Comparison of ENCODE assay signal across 22 cellular contexts in the genomic region with DNA sequence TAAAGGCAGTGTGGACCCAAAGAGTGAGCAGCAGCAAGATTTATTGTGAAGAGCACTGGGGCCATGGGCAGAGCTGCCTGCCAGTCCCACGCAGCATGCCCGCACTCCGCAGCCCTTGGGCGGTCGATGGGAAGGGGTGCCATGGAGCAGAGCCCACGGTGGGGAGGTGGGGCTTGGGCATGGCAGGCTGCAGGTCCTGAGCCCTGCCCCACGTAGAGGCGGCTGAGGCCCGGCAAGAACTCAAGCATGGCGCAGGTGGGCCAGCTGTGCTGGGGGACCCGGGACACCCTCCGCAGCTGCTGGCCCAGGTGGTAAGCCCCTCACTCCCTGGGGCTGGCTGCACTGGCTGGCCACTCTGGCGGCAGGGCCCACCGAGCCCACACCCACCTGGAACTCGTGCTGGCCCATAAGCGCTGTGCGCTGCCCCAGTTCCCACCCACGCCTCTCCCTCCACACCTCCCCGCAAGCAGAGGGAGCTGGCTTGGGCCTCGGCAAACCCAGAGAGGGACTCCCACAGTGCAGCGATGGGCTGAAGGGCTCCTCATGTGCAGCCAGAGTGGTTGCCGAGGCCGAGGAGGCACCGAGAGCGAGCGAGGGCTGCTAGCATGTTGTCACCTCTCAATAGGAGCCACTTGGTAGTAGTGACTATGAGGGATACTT.
"Had no signal": no experiment of that assay in that cellular context is flagged by ENCODE, and none has a peak within 500 bp of the region (broad histone marks: within the 10 kb centered on the region; RNA-seq: fewer than 3 reads in every experiment).

No MANE protein-coding gene starts in this region.

- H3K4me1 ChIP-seq: esophagus muscularis mucosa, foreskin keratinocyte, gastroesophageal sphincter, heart left ventricle, left lung had no signal

- H3K27me3 ChIP-seq: dorsolateral prefrontal cortex, esophagus muscularis mucosa, foreskin keratinocyte, gastroesophageal sphincter, heart left ventricle, hepatocyte, left lung had no signal

- H3K9me3 Mint-ChIP-seq: memory B cell had no signal

- H3K36me3 ChIP-seq: esophagus muscularis mucosa, gastroesophageal sphincter, heart left ventricle, left lung had no signal

- H3K4me3 ChIP-seq: coronary artery, dorsolateral prefrontal cortex, esophagus muscularis mucosa, gastroesophageal sphincter, heart left ventricle, hepatocyte, left lung, lung had no signal

- H3K9me3 ChIP-seq: gastroesophageal sphincter had no signal

- H3K27ac Mint-ChIP-seq: immature natural killer cell; memory B cell; naive thymus-derived CD4-positive, alpha-beta T cell had no signal

- H3K36me3 Mint-ChIP-seq: immature natural killer cell; memory B cell; naive thymus-derived CD4-positive, alpha-beta T cell had no signal

- H3K4me3 Mint-ChIP-seq: immature natural killer cell; memory B cell; naive thymus-derived CD4-positive, alpha-beta T cell had no signal

- ATAC-seq: foreskin keratinocyte; gastroesophageal sphincter; heart left ventricle; left cardiac atrium; left lung; left ventricle myocardium superior; naive thymus-derived CD4-positive, alpha-beta T cell had no signal

- H3K4me1 Mint-ChIP-seq: immature natural killer cell; memory B cell; naive thymus-derived CD4-positive, alpha-beta T cell had no signal

- H3K27me3 Mint-ChIP-seq: memory B cell; naive thymus-derived CD4-positive, alpha-beta T cell had no signal

- H3K27ac ChIP-seq: coronary artery, dorsolateral prefrontal cortex, esophagus muscularis mucosa, foreskin keratinocyte, gastroesophageal sphincter, heart left ventricle, hepatocyte, left lung had no signal

- DNase-seq: dermis blood vessel endothelial cell; dorsolateral prefrontal cortex; effector CD4-positive, alpha-beta T cell; effector memory CD4-positive, alpha-beta T cell; foreskin keratinocyte; heart left ventricle; hypothalamus; immature natural killer cell; islet precursor cell; left cardiac atrium; left ventricle myocardium superior; mammary epithelial cell; mesendoderm; midbrain; naive thymus-derived CD4-positive, alpha-beta T cell had no signal
